In the genomic region with DNA sequence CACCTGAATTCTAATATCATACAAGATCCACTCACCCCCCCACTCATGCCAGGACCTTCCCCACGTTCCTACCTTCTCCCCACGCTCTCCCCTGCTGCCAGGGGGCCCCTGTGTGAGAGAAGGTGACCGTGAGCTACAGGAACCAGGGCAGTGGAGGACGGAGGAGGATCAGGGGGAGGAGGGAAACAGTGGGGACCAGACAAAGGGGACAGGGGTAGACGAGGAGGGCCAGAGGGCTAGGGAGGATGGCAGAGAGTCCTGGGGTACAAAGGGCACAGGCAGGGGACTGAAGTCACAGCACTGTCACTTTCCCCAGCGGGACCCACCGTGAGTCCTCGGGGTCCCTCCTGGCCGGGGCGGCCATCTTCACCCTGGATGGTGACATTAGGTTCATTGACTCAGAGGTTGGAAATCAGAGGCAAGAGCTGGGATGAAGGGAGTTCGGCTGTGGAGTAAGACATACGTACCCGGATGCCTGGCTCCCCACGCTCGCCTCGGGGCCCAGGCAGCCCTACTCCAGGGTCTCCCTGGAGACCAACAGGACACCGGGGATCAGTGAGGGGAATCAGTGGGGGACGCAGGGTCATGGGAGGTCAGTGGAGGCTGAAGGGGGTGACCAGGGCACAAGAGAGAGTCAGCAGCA, we compare ENCODE assay signal across 29 cellular contexts. TPM values are rescaled to one million over a fixed set of nuclear protein-coding genes. Genes with fewer than 3 reads are reported as not detected.
"Had no signal": no experiment of that assay in that cellular context is flagged by ENCODE, and none has a peak within 500 bp of the region (broad histone marks: within the 10 kb centered on the region; RNA-seq: fewer than 3 reads in every experiment).

No MANE protein-coding gene starts in this region.

- H3K36me3 ChIP-seq: breast epithelium, SJCRH30 had no signal

- H3K9me3 ChIP-seq: breast epithelium, SJCRH30, SK-N-SH had no signal

- H3K9ac ChIP-seq: SK-N-SH had no signal

- H3K9me3 Mint-ChIP-seq: activated CD4-positive, alpha-beta memory T cell treated with anti-CD3 and anti-CD28 coated beads for 36 hours; activated CD4-positive, alpha-beta T cell treated with anti-CD3 and anti-CD28 coated beads, Interleukin-2, amount 10 ng/mL, durations not matched to agents 7 days and 5 days; activated naive CD4-positive, alpha-beta T cell treated with anti-CD3 and anti-CD28 coated beads, Interleukin-2, amount 10 ng/mL, durations not matched to agents 7 days and 5 days; activated naive CD8-positive, alpha-beta T cell treated with anti-CD3 and anti-CD28 coated beads for 36 hours; activated T-cell treated with anti-CD3 and anti-CD28 coated beads, Interleukin-2, amount 50 U/mL, for 4 hours had no signal

- H3K4me2 ChIP-seq: SK-N-SH had no signal

- DNase-seq: activated CD4-positive, alpha-beta memory T cell treated with anti-CD3 and anti-CD28 coated beads for 36 hours; activated CD4-positive, alpha-beta T cell treated with anti-CD3 and anti-CD28 coated beads, Interleukin-2, amount 10 ng/mL, durations not matched to agents 7 days and 5 days; activated CD4-positive, CD25-positive, alpha-beta regulatory T cell; activated CD8-positive, alpha-beta memory T cell treated with anti-CD3 and anti-CD28 coated beads for 24 hours; activated gamma-delta T cell; activated naive CD4-positive, alpha-beta T cell treated with anti-CD3 and anti-CD28 coated beads, Interleukin-2, amount 10 ng/mL, durations not matched to agents 7 days and 5 days; activated naive CD8-positive, alpha-beta T cell treated with anti-CD3 and anti-CD28 coated beads for 36 hours; activated T-cell treated with anti-CD3 and anti-CD28 coated beads, Interleukin-2, amount 50 U/mL, for 4 hours; aorta; caudate nucleus; Karpas-422; MM.1S; NCI-H1105 treated with DMSO at 0.1 percent for 48 hours; NCI-H1436 treated with DMSO at 0.1 percent for 48 hours; NCI-H187; NCI-H2081; NCI-H510A treated with DMSO at 0.1 percent for 48 hours; NCI-H69; NK-92 treated with Interleukin-12 subunit alpha and Interleukin-12 subunit beta, amount 100 ng/mL, for 24 hours; OCI-M1; Right ventricle myocardium superior; RPMI8226; SJCRH30; SK-N-SH; T-helper 1 cell had no signal

- H3K4me3 Mint-ChIP-seq: activated CD4-positive, alpha-beta memory T cell treated with anti-CD3 and anti-CD28 coated beads for 36 hours; activated CD4-positive, alpha-beta T cell treated with anti-CD3 and anti-CD28 coated beads, Interleukin-2, amount 10 ng/mL, durations not matched to agents 7 days and 5 days; activated naive CD4-positive, alpha-beta T cell treated with anti-CD3 and anti-CD28 coated beads, Interleukin-2, amount 10 ng/mL, durations not matched to agents 7 days and 5 days; activated naive CD8-positive, alpha-beta T cell treated with anti-CD3 and anti-CD28 coated beads for 36 hours; activated T-cell treated with anti-CD3 and anti-CD28 coated beads, Interleukin-2, amount 50 U/mL, for 4 hours had no signal

- H3K36me3 Mint-ChIP-seq: activated CD4-positive, alpha-beta memory T cell treated with anti-CD3 and anti-CD28 coated beads for 36 hours; activated naive CD4-positive, alpha-beta T cell treated with anti-CD3 and anti-CD28 coated beads, Interleukin-2, amount 10 ng/mL, durations not matched to agents 7 days and 5 days; activated naive CD8-positive, alpha-beta T cell treated with anti-CD3 and anti-CD28 coated beads for 36 hours had no signal

- H3K27ac ChIP-seq: breast epithelium, SJCRH30, VCaP had no signal

- H3K27me3 Mint-ChIP-seq: activated CD4-positive, alpha-beta memory T cell treated with anti-CD3 and anti-CD28 coated beads for 36 hours; activated CD4-positive, alpha-beta T cell treated with anti-CD3 and anti-CD28 coated beads, Interleukin-2, amount 10 ng/mL, durations not matched to agents 7 days and 5 days; activated naive CD4-positive, alpha-beta T cell treated with anti-CD3 and anti-CD28 coated beads, Interleukin-2, amount 10 ng/mL, durations not matched to agents 7 days and 5 days; activated naive CD8-positive, alpha-beta T cell treated with anti-CD3 and anti-CD28 coated beads for 36 hours had no signal

- H3K4me1 ChIP-seq: breast epithelium had no signal

- H3K4me3 ChIP-seq: breast epithelium, SJCRH30 had no signal

- H3K27ac Mint-ChIP-seq: activated CD4-positive, alpha-beta memory T cell treated with anti-CD3 and anti-CD28 coated beads for 36 hours; activated CD4-positive, alpha-beta T cell treated with anti-CD3 and anti-CD28 coated beads, Interleukin-2, amount 10 ng/mL, durations not matched to agents 7 days and 5 days; activated naive CD4-positive, alpha-beta T cell treated with anti-CD3 and anti-CD28 coated beads, Interleukin-2, amount 10 ng/mL, durations not matched to agents 7 days and 5 days; activated naive CD8-positive, alpha-beta T cell treated with anti-CD3 and anti-CD28 coated beads for 36 hours had no signal

- ATAC-seq: activated T-cell treated with anti-CD3 and anti-CD28 coated beads, Interleukin-2, amount 50 U/mL, for 4 hours; Panc1 had no signal

- H3K27me3 ChIP-seq: breast epithelium, SJCRH30 had no signal

RNA-seq across cellular contexts. Expression of a gene that starts 6.3 kb away (rescaled TPM):
- total RNA-seq: activated CD4-positive, alpha-beta memory T cell treated with anti-CD3 and anti-CD28 coated beads for 36 hours; activated CD4-positive, alpha-beta T cell treated with anti-CD3 and anti-CD28 coated beads, Interleukin-2, amount 10 ng/mL, durations not matched to agents 7 days and 5 days; activated naive CD8-positive, alpha-beta T cell treated with anti-CD3 and anti-CD28 coated beads for 36 hours; Right ventricle myocardium superior; T-helper 2 cell treated with Interferon-gamma antibody and Interleukin-4, amounts not matched to agents 100 ng/mL and 5 ng/mL, for 36 hours had no signal

RNA-seq across cellular contexts. Expression of a gene that starts 51.6 kb away (rescaled TPM):
- total RNA-seq: activated naive CD8-positive, alpha-beta T cell treated with anti-CD3 and anti-CD28 coated beads for 36 hours; activated T-cell treated with anti-CD3 and anti-CD28 coated beads, Interleukin-2, amount 50 U/mL, for 4 hours; aorta; breast epithelium; Right ventricle myocardium superior; SJCRH30 had no signal
- polyA plus RNA-seq: SK-N-SH had no signal
